In the genomic region with DNA sequence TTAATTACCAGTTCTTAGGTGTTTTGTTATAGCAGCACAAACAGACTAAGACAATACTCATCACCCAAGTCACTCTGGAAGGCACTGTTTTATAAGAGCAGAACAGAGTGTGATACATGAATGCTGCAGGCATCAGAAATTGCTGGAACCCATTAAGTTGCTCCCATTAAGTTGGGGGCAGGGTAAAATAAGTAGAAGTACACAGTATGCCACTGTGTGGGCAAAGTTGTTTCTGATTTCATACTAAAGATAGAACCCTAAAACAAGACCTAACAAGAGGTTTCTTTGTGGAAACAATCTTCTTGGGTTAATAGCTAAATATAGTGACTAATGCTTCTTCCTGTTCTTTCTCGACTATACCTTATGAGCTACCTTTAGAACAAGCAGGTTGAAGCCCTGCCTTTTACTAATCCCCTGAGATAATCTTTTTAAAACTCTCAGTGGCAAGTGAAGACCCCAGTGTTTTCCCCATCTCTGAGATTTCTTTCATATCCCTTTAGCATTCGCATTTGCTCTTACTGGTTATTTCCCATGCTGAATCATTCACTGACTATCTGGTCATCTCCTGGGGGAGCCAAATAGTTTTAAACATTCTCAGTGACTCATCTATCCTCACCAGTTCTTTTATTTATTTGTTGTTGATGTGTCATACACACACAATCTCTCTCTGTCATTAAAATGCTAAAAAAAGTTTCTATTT, we compare ENCODE assay signal across 9 cellular contexts. TPM values are rescaled to one million over a fixed set of nuclear protein-coding genes. Genes with fewer than 3 reads are reported as not detected.
DNase-seq lines count a peak whose midpoint lies in the region; ATAC-seq and TF ChIP-seq lines count a peak whose summit lies in the region.
"Had no signal": no experiment of that assay in that cellular context is flagged by ENCODE, and none has a peak within 500 bp of the region (broad histone marks: within the 10 kb centered on the region; RNA-seq: fewer than 3 reads in every experiment).

No MANE protein-coding gene starts in this region.

- POLR2A ChIA-PET in activated CD8-positive, alpha-beta T cell treated with anti-CD3 and anti-CD28 coated beads for 36 hours (lab: Charles Lee): no interaction called here
- POLR2A ChIA-PET in activated CD8-positive, alpha-beta T cell treated with anti-CD3 and anti-CD28 coated beads, Interleukin-2, amount 10 ng/mL, durations not matched to agents 7 days and 5 days (lab: Charles Lee): no interaction called here

- no peak for DNase-seq in activated CD8-positive, alpha-beta T cell treated with anti-CD3 and anti-CD28 coated beads for 36 hours
- DNase-seq in activated CD8-positive, alpha-beta T cell treated with anti-CD3 and anti-CD28 coated beads, Interleukin-2, amount 10 ng/mL, durations not matched to agents 7 days and 5 days: no peak
- DNase-seq in astrocyte of the hippocampus (ENCODE audit: low read depth, low spot score) (peak; percentile 82), sciatic nerve (ENCODE audit: low spot score) (no peak), NAMALWA (ENCODE audit: low spot score) (no peak)
- no peak for DNase-seq in T-helper 2 cell treated with Interferon-gamma antibody and Interleukin-4, amounts not matched to agents 5 μg/mL and 100 μg/mL, for 36 hours (ENCODE audit: low spot score)
- no peak for DNase-seq in activated CD4-positive, alpha-beta T cell treated with anti-CD3 and anti-CD28 coated beads, Interleukin-2, amount 50 U/mL, for 4 hours

- peak; percentile 58 for ATAC-seq in activated CD8-positive, alpha-beta T cell treated with anti-CD3 and anti-CD28 coated beads for 36 hours
- ATAC-seq in activated CD8-positive, alpha-beta T cell treated with anti-CD3 and anti-CD28 coated beads, Interleukin-2, amount 10 ng/mL, durations not matched to agents 7 days and 5 days: no peak
- ATAC-seq in HG03095 (IDR thresholded peaks at IDR 0.05; ENCODE audit: unreplicated experiment) (peak; percentile 78), sciatic nerve (peak; percentile 71)

- no peak overlapping the region for H3K27ac Mint-ChIP-seq in activated CD8-positive, alpha-beta T cell treated with anti-CD3 and anti-CD28 coated beads for 36 hours
- H3K27ac Mint-ChIP-seq in activated CD8-positive, alpha-beta T cell treated with anti-CD3 and anti-CD28 coated beads, Interleukin-2, amount 10 ng/mL, durations not matched to agents 7 days and 5 days: no peak overlapping the region
- no peak overlapping the region for H3K27ac Mint-ChIP-seq in T-helper 2 cell treated with Interferon-gamma antibody and Interleukin-4, amounts not matched to agents 5 μg/mL and 100 μg/mL, for 36 hours
- H3K27ac Mint-ChIP-seq: activated naive CD8-positive, alpha-beta T cell had no signal

- H3K4me1 Mint-ChIP-seq in activated CD8-positive, alpha-beta T cell treated with anti-CD3 and anti-CD28 coated beads for 36 hours (ENCODE audit: low read depth): peaks cover 7% of the 10 kb centered on the region
- H3K4me1 Mint-ChIP-seq in activated CD8-positive, alpha-beta T cell treated with anti-CD3 and anti-CD28 coated beads, Interleukin-2, amount 10 ng/mL, durations not matched to agents 7 days and 5 days (ENCODE audit: low read depth): no peaks in the 10 kb centered on the region
- H3K4me1 Mint-ChIP-seq in T-helper 2 cell treated with Interferon-gamma antibody and Interleukin-4, amounts not matched to agents 5 μg/mL and 100 μg/mL, for 36 hours (ENCODE audit: low read depth): no peaks in the 10 kb centered on the region

- H3K27me3 Mint-ChIP-seq in activated CD8-positive, alpha-beta T cell treated with anti-CD3 and anti-CD28 coated beads for 36 hours: no peaks in the 10 kb centered on the region
- peaks cover 4% of the 10 kb centered on the region for H3K27me3 Mint-ChIP-seq in activated CD8-positive, alpha-beta T cell treated with anti-CD3 and anti-CD28 coated beads, Interleukin-2, amount 10 ng/mL, durations not matched to agents 7 days and 5 days (ENCODE audit: low read depth)
- peaks cover 2% of the 10 kb centered on the region for H3K27me3 Mint-ChIP-seq in T-helper 2 cell treated with Interferon-gamma antibody and Interleukin-4, amounts not matched to agents 5 μg/mL and 100 μg/mL, for 36 hours (ENCODE audit: low read depth)
- H3K27me3 Mint-ChIP-seq: activated naive CD8-positive, alpha-beta T cell had no signal

- no peaks in the 10 kb centered on the region for H3K36me3 Mint-ChIP-seq in activated CD8-positive, alpha-beta T cell treated with anti-CD3 and anti-CD28 coated beads for 36 hours (ENCODE audit: low read depth)
- H3K36me3 Mint-ChIP-seq in activated CD8-positive, alpha-beta T cell treated with anti-CD3 and anti-CD28 coated beads, Interleukin-2, amount 10 ng/mL, durations not matched to agents 7 days and 5 days (ENCODE audit: low read depth): no peaks in the 10 kb centered on the region
- H3K36me3 Mint-ChIP-seq in T-helper 2 cell treated with Interferon-gamma antibody and Interleukin-4, amounts not matched to agents 5 μg/mL and 100 μg/mL, for 36 hours (ENCODE audit: low read depth): no peaks in the 10 kb centered on the region
- H3K36me3 Mint-ChIP-seq: activated naive CD8-positive, alpha-beta T cell had no signal

- no peak overlapping the region for H3K4me3 Mint-ChIP-seq in activated CD8-positive, alpha-beta T cell treated with anti-CD3 and anti-CD28 coated beads for 36 hours
- no peak overlapping the region for H3K4me3 Mint-ChIP-seq in activated CD8-positive, alpha-beta T cell treated with anti-CD3 and anti-CD28 coated beads, Interleukin-2, amount 10 ng/mL, durations not matched to agents 7 days and 5 days
- no peak overlapping the region for H3K4me3 Mint-ChIP-seq in T-helper 2 cell treated with Interferon-gamma antibody and Interleukin-4, amounts not matched to agents 5 μg/mL and 100 μg/mL, for 36 hours
- H3K4me3 Mint-ChIP-seq: activated naive CD8-positive, alpha-beta T cell had no signal

- intact Hi-C loops in activated CD8-positive, alpha-beta T cell treated with anti-CD3 and anti-CD28 coated beads for 36 hours (cut with micrococcal nuclease): no loop called here
- intact Hi-C loops in sciatic nerve (cut with DNase I): no loop called here

- no peak for TF ChIP-seq CTCF in activated CD8-positive, alpha-beta T cell treated with anti-CD3 and anti-CD28 coated beads for 36 hours (IDR thresholded peaks at IDR 0.05)

- CTCF ChIA-PET in activated CD8-positive, alpha-beta T cell treated with anti-CD3 and anti-CD28 coated beads for 36 hours (lab: Charles Lee): no interaction called here
- CTCF ChIA-PET in activated CD8-positive, alpha-beta T cell treated with anti-CD3 and anti-CD28 coated beads, Interleukin-2, amount 10 ng/mL, durations not matched to agents 7 days and 5 days (lab: Charles Lee): no interaction called here

- no peaks in the 10 kb centered on the region for H3K9me3 Mint-ChIP-seq in activated CD8-positive, alpha-beta T cell treated with anti-CD3 and anti-CD28 coated beads for 36 hours
- no peaks in the 10 kb centered on the region for H3K9me3 Mint-ChIP-seq in activated CD8-positive, alpha-beta T cell treated with anti-CD3 and anti-CD28 coated beads, Interleukin-2, amount 10 ng/mL, durations not matched to agents 7 days and 5 days (ENCODE audit: insufficient read depth)
- H3K9me3 Mint-ChIP-seq in T-helper 2 cell treated with Interferon-gamma antibody and Interleukin-4, amounts not matched to agents 5 μg/mL and 100 μg/mL, for 36 hours: no peaks in the 10 kb centered on the region

RNA-seq across cellular contexts. Expression of a gene that starts 52.3 kb away (rescaled TPM):
- 10 to 100 TPM; 40.5 to 40.8 TPM for total RNA-seq in activated CD8-positive, alpha-beta T cell treated with anti-CD3 and anti-CD28 coated beads for 36 hours
- total RNA-seq in activated CD8-positive, alpha-beta T cell treated with anti-CD3 and anti-CD28 coated beads, Interleukin-2, amount 10 ng/mL, durations not matched to agents 7 days and 5 days: 10 to 100 TPM; 33.7 to 39.0 TPM
- 18.5 TPM for total RNA-seq in sciatic nerve

RNA-seq across cellular contexts. Expression of a gene that starts 52.4 kb away (rescaled TPM):
- total RNA-seq in activated CD8-positive, alpha-beta T cell treated with anti-CD3 and anti-CD28 coated beads for 36 hours: 10 to 100 TPM in 1 of 2 experiments, 1 to 10 TPM in 1; 7.0 to 11.3 TPM
- total RNA-seq in activated CD8-positive, alpha-beta T cell treated with anti-CD3 and anti-CD28 coated beads, Interleukin-2, amount 10 ng/mL, durations not matched to agents 7 days and 5 days: 10 to 100 TPM; 10.8 to 14.6 TPM
- total RNA-seq in sciatic nerve: 20.6 TPM
